1 cellular context compared by ENCODE assay signal in the genomic region with DNA sequence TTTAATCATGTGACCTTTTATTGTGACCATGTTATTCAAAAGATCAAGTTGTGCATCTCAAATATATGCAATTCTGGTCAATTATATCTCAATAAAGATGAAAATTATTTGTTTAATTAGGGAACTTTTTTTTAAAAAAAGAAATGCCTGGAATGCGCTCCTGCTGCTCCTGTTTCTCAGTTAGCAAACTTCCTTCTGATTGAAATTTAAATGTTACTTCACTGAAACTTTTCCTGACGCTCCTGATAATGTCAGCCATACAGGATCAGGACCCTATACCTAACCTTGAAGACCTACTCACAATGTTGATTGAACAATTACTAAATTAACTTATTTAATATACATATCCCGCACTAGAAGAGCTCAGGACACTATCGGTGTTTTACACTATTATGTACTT.
TF ChIP-seq lines count a peak whose summit lies in the region.

No MANE protein-coding gene starts in this region.

TF ChIP-seq in GM23338, 12 proteins besides CTCF, POLR2A, EP300 and RAD21 (continued from another document):
- TF ChIP-seq STAT1 (IDR thresholded peaks at IDR 0.05; ENCODE audit: unreplicated experiment) (no peak), NANOG (IDR thresholded peaks at IDR 0.05; ENCODE audit: borderline replicate concordance) (no peak)
TF ChIP-seq in GM23338: peak in this region for 0.
